In genomic region chr1:50977575-50978143, GRCh38 we compare ENCODE assay signal across 8 cellular contexts. TPM values are rescaled to one million over a fixed set of nuclear protein-coding genes. Genes with fewer than 3 reads are reported as not detected.
DNase-seq lines count a peak whose midpoint lies in the region; ATAC-seq and TF ChIP-seq lines count a peak whose summit lies in the region.

No MANE protein-coding gene starts in this region.

- ATAC-seq in GM21576 (IDR thresholded peaks at IDR 0.05; ENCODE audit: unreplicated experiment) (peak; percentile 40), naive B cell (ENCODE audit: low read depth in 2 of 2) (peak; percentile 38 to 48)

- no peaks in the 10 kb centered on the region for H3K9me3 Mint-ChIP-seq in naive B cell

- TF ChIP-seq RAD21 in Ishikawa (IDR thresholded peaks at IDR 0.05; ENCODE audit: low read depth) = no peak

- no peak for TF ChIP-seq EP300 in Ishikawa (IDR thresholded peaks at IDR 0.05; ENCODE audit: borderline replicate concordance)

- no peaks in the 10 kb centered on the region for H3K36me3 Mint-ChIP-seq in naive B cell

- peaks cover 17 to 30% (median 28%) of the 10 kb centered on the region in 3 donors for H3K27me3 Mint-ChIP-seq in naive B cell

- H3K4me3 Mint-ChIP-seq in naive B cell = peak overlapping the region; percentile 81 to 94 (median 88)

- peaks cover 20 to 24% (median 21%) of the 10 kb centered on the region in 3 donors for H3K4me1 Mint-ChIP-seq in naive B cell

- peak; percentile 73 for DNase-seq in NCI-H82 (lab: John Stamatoyannopoulos, UW)
- no peak for DNase-seq in NCI-H82 treated with DMSO at 0.1 percent for 48 hours (lab: John Stamatoyannopoulos, UW; ENCODE audit: unreplicated experiment)
- DNase-seq in activated CD8-positive, alpha-beta memory T cell treated with anti-CD3 and anti-CD28 coated beads, Interleukin-2, amount 50 U/mL, for 4 hours = peak; percentile 17
- peak; percentile 74 for DNase-seq in fibroblast of gingiva (ENCODE audit: low read depth)
- peak; percentile 25 for DNase-seq in naive B cell
- DNase-seq in SW 1271 (lab: John Stamatoyannopoulos, UW) = no peak

- peak overlapping the region in 3 of 6 donors; percentile 29 to 59 (median 56) for H3K27ac Mint-ChIP-seq in naive B cell

TF ChIP-seq in Ishikawa, 13 proteins besides CTCF, POLR2A, EP300 and RAD21:
- no peak for TF ChIP-seq EGR1 (IDR thresholded peaks at IDR 0.05)
- TF ChIP-seq YY1 (IDR thresholded peaks at IDR 0.05; ENCODE audit: low read depth) = no peak
- TF ChIP-seq TAF1 (IDR thresholded peaks at IDR 0.05; ENCODE audit: low read depth) = peak; percentile 2; the same call in 1 of the 2 replicates
- no peak for TF ChIP-seq CREB1 (IDR thresholded peaks at IDR 0.05; ENCODE audit: low read depth)
- no peak for TF ChIP-seq REST (IDR thresholded peaks at IDR 0.05; ENCODE audit: low read depth)
- no peak for TF ChIP-seq MAX (IDR thresholded peaks at IDR 0.05)
- no peak for TF ChIP-seq NFIC (IDR thresholded peaks at IDR 0.05)
- TF ChIP-seq TEAD4 (IDR thresholded peaks at IDR 0.05) = no peak
- TF ChIP-seq USF1 (IDR thresholded peaks at IDR 0.05) = no peak
- no peak for TF ChIP-seq CEBPB (IDR thresholded peaks at IDR 0.05)
- no peak for TF ChIP-seq FOXM1 (IDR thresholded peaks at IDR 0.05; ENCODE audit: borderline replicate concordance, low read depth)
- peak; percentile 41; the same call in 1 of the 2 replicates for TF ChIP-seq ZBTB7A (IDR thresholded peaks at IDR 0.05; ENCODE audit: low read depth)
- peak; percentile 14; the same call in 1 of the 2 replicates for TF ChIP-seq TCF12 (IDR thresholded peaks at IDR 0.05; ENCODE audit: low read depth)

RNA-seq across cellular contexts. Expression of gene CDKN2C, which starts 7.6 kb away (rescaled TPM):
- polyA plus RNA-seq in naive B cell (ENCODE audit: low read depth in 6 of 6) = 1 to 10 TPM in 3 of 6 donors, under 1 TPM in 2, not detected in 1; 0.57 to 1.1 (median 1.1) TPM

RNA-seq across cellular contexts. Expression of gene FAF1, which starts 17.6 kb away (rescaled TPM):
- polyA plus RNA-seq in naive B cell (ENCODE audit: low read depth in 6 of 6) = 10 to 100 TPM; 36.4 to 66.5 (median 43.2) TPM

Comparison
In these comparisons a context has a peak if more than half of its experiments do, and no peak if none do; other contexts are left out.
1. DNase-seq: peak in NCI-H82 (single experiment), activated CD8-positive, alpha-beta memory T cell treated with anti-CD3 and anti-CD28 coated beads, Interleukin-2, amount 50 U/mL, for 4 hours (single experiment), fibroblast of gingiva (single experiment) and naive B cell (single experiment); none in NCI-H82 treated with DMSO at 0.1 percent for 48 hours (single experiment) and SW 1271 (0 of 2).